Comparison of ENCODE assay signal across 8 cellular contexts in genomic region chr9:91033802-91034201, GRCh38.
DNase-seq lines count a peak whose midpoint lies in the region; ATAC-seq and TF ChIP-seq lines count a peak whose summit lies in the region.

No MANE protein-coding gene starts in this region.

- H3K36me3 ChIP-seq in BE2C: no peaks in the 10 kb centered on the region

- no peaks in the 10 kb centered on the region for H3K9me3 ChIP-seq in BE2C

- peak; percentile 36 for DNase-seq in BE2C
- DNase-seq in LNCaP clone FGC (ENCODE audit: low read depth): no peak
- DNase-seq in activated CD8-positive, alpha-beta memory T cell treated with anti-CD3 and anti-CD28 coated beads, Interleukin-2, amount 50 U/mL, for 48 hours: peak; percentile 92
- peak; percentile 57 for DNase-seq in germinal center (ENCODE audit: low spot score)
- DNase-seq in stimulated activated CD8-positive, alpha-beta memory T cell treated with anti-CD3 and anti-CD28 coated beads, Interleukin-15, amount 100 ng/mL, for 24 hours (ENCODE audit: low read depth): peak; percentile 54
- DNase-seq in NCI-H510A (lab: John Stamatoyannopoulos, UW): no peak

- no peak for ATAC-seq in HG03039 (IDR thresholded peaks at IDR 0.05; ENCODE audit: unreplicated experiment)
- ATAC-seq in GM19455 (IDR thresholded peaks at IDR 0.05; ENCODE audit: unreplicated experiment): no peak

- H3K4me3 ChIP-seq in BE2C (ENCODE audit: low read depth, low read length) (no peak overlapping the region), LNCaP clone FGC (ENCODE audit: low read depth, low read length) (no peak overlapping the region)

- TF ChIP-seq CTCF in BE2C (IDR thresholded peaks at IDR 0.05; ENCODE audit: low read depth, low read length): peak; percentile 53
- TF ChIP-seq CTCF in LNCaP clone FGC (IDR thresholded peaks at IDR 0.05; ENCODE audit: control insufficient read depth, extremely low read depth, insufficient read depth): peak; percentile 38

- H3K27me3 ChIP-seq in BE2C: no peaks in the 10 kb centered on the region

- peaks cover 13% of the 10 kb centered on the region for H3K4me1 ChIP-seq in BE2C

Comparison
In these comparisons a context has a peak if more than half of its experiments do, and no peak if none do; other contexts are left out.
1. DNase-seq: peak in BE2C (single experiment), activated CD8-positive, alpha-beta memory T cell treated with anti-CD3 and anti-CD28 coated beads, Interleukin-2, amount 50 U/mL, for 48 hours (single experiment), germinal center (single experiment) and stimulated activated CD8-positive, alpha-beta memory T cell treated with anti-CD3 and anti-CD28 coated beads, Interleukin-15, amount 100 ng/mL, for 24 hours (single experiment); none in LNCaP clone FGC (single experiment) and NCI-H510A (single experiment).